ENCODE assay signal across 9 cellular contexts in genomic region chr17:44115585-44116415, GRCh38. TPM values are rescaled to one million over a fixed set of nuclear protein-coding genes. Genes with fewer than 3 reads are reported as not detected.
DNase-seq lines count a peak whose midpoint lies in the region; ATAC-seq, FAIRE-seq and TF ChIP-seq lines count a peak whose summit lies in the region.
"Had no signal": no experiment of that assay in that cellular context is flagged by ENCODE, and none has a peak within 500 bp of the region (broad histone marks: within the 10 kb centered on the region; RNA-seq: fewer than 3 reads in every experiment).

No MANE protein-coding gene starts in this region.

- no peak overlapping the region for H3K9ac ChIP-seq in KMS-11

- peak; percentile 69 for DNase-seq in DMS53 (lab: John Stamatoyannopoulos, UW)
- DNase-seq in frontal cortex (ENCODE audit: low spot score in 2 of 2): no peak

- H4K20me1 ChIP-seq in KMS-11 (ENCODE audit: insufficient read depth): no peaks in the 10 kb centered on the region

- H3K27ac ChIP-seq in KMS-11 (no peak overlapping the region), angular gyrus (ENCODE audit: low read depth, low read length) (peak overlapping the region; percentile 42), layer of hippocampus (ENCODE audit: low read depth, low read length) (peak overlapping the region; percentile 66)
- H3K27ac ChIP-seq: SK-N-MC had no signal

- peaks cover 26% of the 10 kb centered on the region for H3K4me1 ChIP-seq in KMS-11 (ENCODE audit: low read depth, poor library complexity, severe bottlenecking)

- no peak overlapping the region for H3K4me3 ChIP-seq in KMS-11 (IDR thresholded peaks at IDR 0.05; ENCODE audit: insufficient read depth, low read depth, low read length)
- H3K4me3 ChIP-seq: SK-N-MC had no signal

- H3K79me2 ChIP-seq in KMS-11 (ENCODE audit: insufficient read depth, low read depth): peaks cover 45% of the 10 kb centered on the region; the same call in 1 of the 2 replicates

- no peaks in the 10 kb centered on the region for H3K27me3 ChIP-seq in KMS-11 (ENCODE audit: insufficient read depth, low read depth)
- no peaks in the 10 kb centered on the region for H3K27me3 ChIP-seq in layer of hippocampus (ENCODE audit: control insufficient read depth, insufficient read depth, low read length)

- no peak for ATAC-seq in GM19351 (IDR thresholded peaks at IDR 0.05; ENCODE audit: unreplicated experiment)
- ATAC-seq in HG03520 (IDR thresholded peaks at IDR 0.05; ENCODE audit: unreplicated experiment): no peak
- no peak for ATAC-seq in GM18870 (IDR thresholded peaks at IDR 0.05; ENCODE audit: unreplicated experiment)

- no peak overlapping the region for H3K4me2 ChIP-seq in KMS-11

- FAIRE-seq in frontal cortex (lab: Jason Lieb, UNC): no peak

- TF ChIP-seq CTCF in KMS-11 (conservative IDR thresholded peaks at IDR 0.05; ENCODE audit: low read depth, low read length): peak; percentile 85

- no peak overlapping the region for H2AFZ ChIP-seq in KMS-11 (ENCODE audit: low read depth)

- H3K36me3 ChIP-seq in KMS-11 (ENCODE audit: insufficient read depth): no peaks in the 10 kb centered on the region

RNA-seq across cellular contexts. Expression of gene HDAC5, which starts 7.6 kb away (rescaled TPM):
- 87.6 TPM for total RNA-seq in frontal cortex

RNA-seq across cellular contexts. Expression of gene HROB, which starts 25.9 kb away (rescaled TPM):
- total RNA-seq in frontal cortex: 0.82 TPM

RNA-seq across cellular contexts. Expression of gene G6PC3, which starts 45.3 kb away (rescaled TPM):
- total RNA-seq in frontal cortex: 11.4 TPM

RNA-seq across cellular contexts. Expression of gene LSM12, which starts 49.3 kb away (rescaled TPM):
- 26.5 TPM for total RNA-seq in frontal cortex

RNA-seq across cellular contexts. Expression of gene ASB16, which starts 54.7 kb away (rescaled TPM):
- total RNA-seq in frontal cortex: not detected
